In the genomic region with DNA sequence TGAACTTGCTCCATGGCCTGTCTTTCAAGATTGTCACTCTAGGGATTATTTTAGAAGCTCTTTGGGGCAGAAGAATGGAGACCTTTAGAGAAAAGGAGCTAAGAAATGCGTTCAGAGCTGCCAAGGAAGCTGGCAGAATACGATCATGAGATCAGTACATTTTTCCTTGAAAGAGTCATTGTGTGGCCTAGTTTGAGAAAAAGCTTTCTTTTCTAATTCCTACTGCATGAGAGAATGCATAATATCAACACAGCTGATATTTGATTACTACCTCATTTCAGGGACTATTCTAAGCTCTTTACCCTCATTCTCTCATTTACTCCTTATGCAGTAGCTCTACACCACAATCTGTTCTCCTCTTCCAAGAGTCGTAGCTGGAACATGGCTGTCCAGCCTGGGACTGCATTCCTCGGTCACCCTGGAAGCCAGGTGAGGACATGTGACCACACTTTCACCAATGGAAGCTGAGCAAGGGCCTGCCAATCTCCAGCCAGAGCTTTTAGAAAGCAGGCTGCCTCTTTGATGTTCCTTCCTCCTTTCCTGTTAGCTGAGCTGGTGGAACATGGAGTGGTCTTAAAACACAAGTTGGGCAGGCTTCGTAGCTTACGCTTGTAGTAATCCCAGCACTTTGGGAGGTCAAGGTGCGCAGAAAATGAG, we compare ENCODE assay signal across 12 cellular contexts.
DNase-seq lines count a peak whose midpoint lies in the region; TF ChIP-seq lines count a peak whose summit lies in the region.
"Had no signal": no experiment of that assay in that cellular context is flagged by ENCODE, and none has a peak within 500 bp of the region (broad histone marks: within the 10 kb centered on the region; RNA-seq: fewer than 3 reads in every experiment).

No MANE protein-coding gene starts in this region.

- H3K79me2 ChIP-seq in GM23248 (ENCODE audit: insufficient read depth), result no peaks in the 10 kb centered on the region

- peak overlapping the region; percentile 42 for H3K4me2 ChIP-seq in GM23248 (ENCODE audit: unreplicated experiment)

- H3K9me2 ChIP-seq in GM23248 (ENCODE audit: insufficient read depth), result no peaks in the 10 kb centered on the region

- H3K4me1 Mint-ChIP-seq in brain (peaks cover 48% of the 10 kb centered on the region), progenitor cell of endocrine pancreas (ENCODE audit: low read depth) (peaks cover 2% of the 10 kb centered on the region)

- in situ Hi-C loops in GM23248 (cut with MboI), result no loop called here

- H3K4me3 ChIP-seq in GM23248 (peak overlapping the region; percentile 35; the same call in 1 of the 2 replicates), stomach smooth muscle (ENCODE audit: low read length in 2 of 2) (peak overlapping the region in 1 of 2 donors; percentile 8)

- H4K20me1 ChIP-seq in GM23248 (ENCODE audit: insufficient read depth), result no peaks in the 10 kb centered on the region

- H3K9me3 Mint-ChIP-seq in brain (peaks cover 0 to 3% (median 0%) of the 10 kb centered on the region in 5 experiments), progenitor cell of endocrine pancreas (ENCODE audit: low read depth) (no peaks in the 10 kb centered on the region)
- H3K9me3 Mint-ChIP-seq: stimulated activated naive CD8-positive, alpha-beta T cell treated with anti-CD3 and anti-CD28 coated beads, Interleukin-15, Interleukin-2, amounts not matched to agents 100 ng/mL and 50 ng/mL, for 24 hours had no signal

- H3K27ac Mint-ChIP-seq in brain, result peak overlapping the region; percentile 30 to 92 (median 85)
- H3K27ac Mint-ChIP-seq in progenitor cell of endocrine pancreas, result no peak overlapping the region
- H3K27ac Mint-ChIP-seq: stimulated activated naive CD8-positive, alpha-beta T cell treated with anti-CD3 and anti-CD28 coated beads, Interleukin-15, Interleukin-2, amounts not matched to agents 100 ng/mL and 50 ng/mL, for 24 hours had no signal

- peaks cover 17% of the 10 kb centered on the region for H3F3A ChIP-seq in GM23248 (ENCODE audit: insufficient read depth)

- H3K9me3 ChIP-seq in GM23248 (ENCODE audit: low read depth), result no peaks in the 10 kb centered on the region
- H3K9me3 ChIP-seq in stomach smooth muscle (ENCODE audit: control insufficient read depth in 2 of 2, low read length in 2 of 2), result no peaks in the 10 kb centered on the region

- no peak for TF ChIP-seq CTCF in brain (conservative IDR thresholded peaks at IDR 0.05)
- TF ChIP-seq CTCF in progenitor cell of endocrine pancreas (IDR thresholded peaks at IDR 0.05; ENCODE audit: unreplicated experiment), result no peak

- H3K27me3 Mint-ChIP-seq in brain (peaks cover 17% of the 10 kb centered on the region), progenitor cell of endocrine pancreas (peaks cover 38% of the 10 kb centered on the region)

- H3K4me1 ChIP-seq in GM23248 (ENCODE audit: insufficient read depth) (peaks cover 28% of the 10 kb centered on the region), stomach smooth muscle (ENCODE audit: control insufficient read depth, insufficient read depth, low read length) (peaks cover 34% of the 10 kb centered on the region)

- H3K4me3 Mint-ChIP-seq in brain (peak overlapping the region in 2 of 5 experiments; percentile 18 to 58), progenitor cell of endocrine pancreas (ENCODE audit: low read depth) (no peak overlapping the region)
- H3K4me3 Mint-ChIP-seq: stimulated activated naive CD8-positive, alpha-beta T cell treated with anti-CD3 and anti-CD28 coated beads, Interleukin-15, Interleukin-2, amounts not matched to agents 100 ng/mL and 50 ng/mL, for 24 hours had no signal

- peak overlapping the region; percentile 37; the same call in 1 of the 2 replicates for H2AFZ ChIP-seq in GM23248

- 43 to 47% methylated on average over 7 of the region's 7 CpGs for WGBS in GM23248 (ENCODE audit: low coverage in 1 of 2, low lambda C conversion rate in 2 of 2, missing lambda C conversion rate in 2 of 2), 2 experiments

- H3K36me3 ChIP-seq in GM23248 (ENCODE audit: low read depth) (no peaks in the 10 kb centered on the region), stomach smooth muscle (ENCODE audit: control insufficient read depth in 2 of 2, insufficient read depth in 2 of 2, low read length in 2 of 2) (no peaks in the 10 kb centered on the region)

- DNase-seq in GM23248 (peak; percentile 92), hepatic stellate cell (ENCODE audit: low spot score) (peak; percentile 73), NOMO-1 (lab: John Stamatoyannopoulos, UW; ENCODE audit: unreplicated experiment in 2 of 2) (no peak), progenitor cell of endocrine pancreas (ENCODE audit: low spot score, unreplicated experiment) (no peak)
- DNase-seq in activated effector memory CD4-positive, alpha-beta T cell treated with Interleukin-2 at 50 U/mL for 16 hours, result no peak
- no peak for DNase-seq in activated CD4-positive, alpha-beta T cell treated with anti-CD3 and anti-CD28 coated beads, Interleukin-2, amount 50 U/mL, for 1 hour
- DNase-seq: activated CD4-positive, CD25-positive, alpha-beta regulatory T cell treated with anti-CD3 and anti-CD28 coated beads, Interleukin-2, amount 50 U/mL, for 72 hours; DND-41; NCI-H187 treated with DMSO at 0.1 percent for 48 hours had no signal

- H3K27ac ChIP-seq in GM23248 (peak overlapping the region; percentile 65), stomach smooth muscle (ENCODE audit: low read length) (peak overlapping the region; percentile 41)

- H3K27me3 ChIP-seq in GM23248 (replicated peaks; ENCODE audit: insufficient read depth) (no peaks in the 10 kb centered on the region), stomach smooth muscle (ENCODE audit: control insufficient read depth in 1 of 2, insufficient read depth in 2 of 2, low read length in 2 of 2) (no peaks in the 10 kb centered on the region)

- H3K36me3 Mint-ChIP-seq in brain, result no peaks in the 10 kb centered on the region
- no peaks in the 10 kb centered on the region for H3K36me3 Mint-ChIP-seq in progenitor cell of endocrine pancreas (ENCODE audit: insufficient read depth)

- H3K9ac ChIP-seq in GM23248, result 0 out of 2 replicates have a peak overlapping the region, but pooled peaks have one; percentile 12
- H3K9ac ChIP-seq in stomach smooth muscle (ENCODE audit: low read length in 2 of 2), result no peak overlapping the region

Comparison
In these comparisons a context has a peak if more than half of its experiments do, and no peak if none do; other contexts are left out.
1. DNase-seq: peak in GM23248 (single experiment) and hepatic stellate cell (single experiment); none in activated effector memory CD4-positive, alpha-beta T cell treated with Interleukin-2 at 50 U/mL for 16 hours (single experiment), NOMO-1 (0 of 2), progenitor cell of endocrine pancreas (single experiment) and activated CD4-positive, alpha-beta T cell treated with anti-CD3 and anti-CD28 coated beads, Interleukin-2, amount 50 U/mL, for 1 hour (single experiment).